Comparison of ENCODE assay signal across 28 cellular contexts in the genomic region with DNA sequence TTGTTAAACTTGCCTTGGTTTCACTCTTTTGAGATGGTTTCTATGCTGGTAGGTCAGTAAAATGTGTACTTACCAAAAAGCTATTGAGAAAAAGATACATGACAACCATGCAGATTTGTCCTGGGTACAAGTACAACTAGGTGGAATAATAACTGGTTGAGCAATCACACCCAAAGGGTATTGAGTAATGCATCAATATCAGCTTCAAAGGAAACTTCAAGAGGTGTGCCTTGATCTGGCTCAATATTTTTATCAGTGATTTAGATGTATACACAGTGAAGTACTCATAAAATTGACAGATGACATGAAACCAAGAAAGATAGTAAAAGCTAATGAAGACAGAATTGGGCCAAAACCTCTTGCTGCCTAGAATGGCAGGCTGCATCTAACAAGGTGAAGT.
"Had no signal": no experiment of that assay in that cellular context is flagged by ENCODE, and none has a peak within 500 bp of the region (broad histone marks: within the 10 kb centered on the region; RNA-seq: fewer than 3 reads in every experiment).

No MANE protein-coding gene starts in this region.

- H3K36me3 ChIP-seq: colonic mucosa, esophagus squamous epithelium, gastrocnemius medialis, heart right ventricle, left lung, lower lobe of right lung had no signal

- H3K9me3 Mint-ChIP-seq: dendritic cell treated with granulocyte-macrophage colony-stimulating factor and Interleukin-4, amounts not matched to agents 40 ng/mL and 50 ng/mL, for 4 days; effector memory CD8-positive, alpha-beta T cell; endodermal cell; mesothelial cell of epicardium; naive B cell had no signal

- H3K27me3 ChIP-seq: colonic mucosa, esophagus squamous epithelium, gastrocnemius medialis, heart right ventricle, left lung had no signal

- H3K4me3 ChIP-seq: colonic mucosa, esophagus squamous epithelium, gastrocnemius medialis, heart right ventricle, left lung, lower lobe of right lung, mucosa of descending colon had no signal

- H3K4me1 Mint-ChIP-seq: endodermal cell had no signal

- H3K27ac Mint-ChIP-seq: dendritic cell treated with granulocyte-macrophage colony-stimulating factor and Interleukin-4, amounts not matched to agents 40 ng/mL and 50 ng/mL, for 4 days; effector memory CD8-positive, alpha-beta T cell; endodermal cell; mesothelial cell of epicardium; naive B cell had no signal

- H3K4me3 Mint-ChIP-seq: dendritic cell treated with granulocyte-macrophage colony-stimulating factor and Interleukin-4, amounts not matched to agents 40 ng/mL and 50 ng/mL, for 4 days; effector memory CD8-positive, alpha-beta T cell; endodermal cell; mesothelial cell of epicardium had no signal

- H3K9me3 ChIP-seq: colonic mucosa, esophagus squamous epithelium, gastrocnemius medialis, heart right ventricle, left lung, lower lobe of right lung, mucosa of descending colon had no signal

- H3K27me3 Mint-ChIP-seq: dendritic cell treated with granulocyte-macrophage colony-stimulating factor and Interleukin-4, amounts not matched to agents 40 ng/mL and 50 ng/mL, for 4 days had no signal

- H3K4me1 ChIP-seq: colonic mucosa, esophagus squamous epithelium, gastrocnemius medialis, heart right ventricle, left lung, lower lobe of right lung had no signal

- DNase-seq: colonic mucosa; cortex of kidney; effector CD8-positive, alpha-beta T cell; effector memory CD8-positive, alpha-beta T cell; endodermal cell; erythroblast; esophagus squamous epithelium; foreskin fibroblast; foreskin melanocyte; gastrocnemius medialis; glutamatergic neuron; head of caudate nucleus; heart right ventricle; hippocampal formation; left cardiac atrium; left lung; left ventricle myocardium superior; lower lobe of right lung; mesenchymal stem cell; mucosa of descending colon; naive B cell had no signal

- ATAC-seq: effector memory CD8-positive, alpha-beta T cell; esophagus mucosa; gastrocnemius medialis; heart right ventricle; left cardiac atrium; left lung; left ventricle myocardium superior; lower lobe of right lung; mucosa of descending colon had no signal

- H3K36me3 Mint-ChIP-seq: mesothelial cell of epicardium, naive B cell had no signal

- H3K27ac ChIP-seq: colonic mucosa, epithelial cell of prostate, esophagus squamous epithelium, gastrocnemius medialis, heart right ventricle, left lung, lower lobe of right lung had no signal

- FAIRE-seq: endometrium, islet of Langerhans, keratinocyte had no signal
